Comparison of ENCODE assay signal across 8 cellular contexts in the genomic region with DNA sequence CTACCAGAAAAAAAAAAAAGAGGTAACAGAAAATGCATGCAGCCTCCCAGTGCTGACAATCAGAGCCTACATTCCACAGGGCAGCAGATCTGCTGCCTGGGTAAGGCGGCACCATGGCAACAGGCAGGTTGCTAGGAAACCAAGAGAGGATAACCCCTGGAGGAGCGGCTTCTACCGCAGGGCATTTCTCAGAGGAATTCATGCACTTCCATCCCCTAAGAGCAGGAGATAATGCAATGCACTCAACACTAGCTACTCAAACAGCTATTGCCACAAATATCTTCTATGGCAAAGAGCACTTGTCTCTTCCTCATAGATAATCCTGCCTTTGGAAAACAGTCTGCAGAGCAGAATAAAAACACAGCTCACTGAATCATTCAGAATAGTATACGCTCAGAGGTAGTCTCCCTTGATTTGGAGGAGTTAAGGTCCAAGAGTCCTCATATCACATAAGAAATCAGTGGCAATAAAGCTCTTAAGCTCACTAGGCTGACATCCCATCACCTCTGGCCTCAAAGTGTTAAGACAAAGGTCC. TPM values are rescaled to one million over a fixed set of nuclear protein-coding genes. Genes with fewer than 3 reads are reported as not detected.
DNase-seq lines count a peak whose midpoint lies in the region; ATAC-seq and TF ChIP-seq lines count a peak whose summit lies in the region.

No MANE protein-coding gene starts in this region.

- ATAC-seq in heart right ventricle (peak in 6 of 8 donors; percentile 48 to 61 (median 54)), HG03139 (IDR thresholded peaks at IDR 0.05; ENCODE audit: unreplicated experiment) (no peak)

- no peaks in the 10 kb centered on the region for H3K27me3 Mint-ChIP-seq in Calu3 (ENCODE audit: unreplicated experiment)

- peak overlapping the region in 5 of 10 donors; percentile 15 to 85 (median 39) for H3K27ac ChIP-seq in heart right ventricle
- peak overlapping the region; percentile 3 for H3K27ac ChIP-seq in rectal smooth muscle tissue (ENCODE audit: low read depth, low read length)

- H3K27ac Mint-ChIP-seq in Calu3 (ENCODE audit: unreplicated experiment): peak overlapping the region; percentile 17

- CTCF ChIA-PET in Calu3 (lab: Charles Lee): interaction anchor here (0.7 to 1.2 kb wide), 3 partner anchors 58 to 497 kb away, joined by 3 to 6 read pairs (median 3); no protein-coding TSS in a partner anchor

- H3K36me3 Mint-ChIP-seq in Calu3 (ENCODE audit: insufficient read depth, unreplicated experiment): peaks cover 13% of the 10 kb centered on the region

- H3K27me3 ChIP-seq in adipocyte (replicated peaks; ENCODE audit: control insufficient read depth, insufficient read depth, low read length) (no peaks in the 10 kb centered on the region), heart right ventricle (no peaks in the 10 kb centered on the region), rectal smooth muscle tissue (ENCODE audit: control insufficient read depth, insufficient read depth, low read length) (no peaks in the 10 kb centered on the region)

- H3K4me3 ChIP-seq in adipocyte (ENCODE audit: low read length): peak overlapping the region; percentile 52
- H3K4me3 ChIP-seq in heart right ventricle: no peak overlapping the region
- H3K4me3 ChIP-seq in rectal smooth muscle tissue (ENCODE audit: low read length): no peak overlapping the region

- no peaks in the 10 kb centered on the region for H3K9me3 ChIP-seq in adipocyte (ENCODE audit: control insufficient read depth, low read length)
- H3K9me3 ChIP-seq in heart right ventricle: no peaks in the 10 kb centered on the region

- peaks cover 50% of the 10 kb centered on the region for H3K4me1 Mint-ChIP-seq in Calu3 (ENCODE audit: low read depth, unreplicated experiment)

- H3K36me3 ChIP-seq in adipocyte (ENCODE audit: control insufficient read depth, insufficient read depth, low read length, severe bottlenecking) (peaks cover 14% of the 10 kb centered on the region), heart right ventricle (peaks cover 0 to 39% (median 0%) of the 10 kb centered on the region in 9 donors), rectal smooth muscle tissue (ENCODE audit: control insufficient read depth, insufficient read depth, low read length) (no peaks in the 10 kb centered on the region)

- no TSS peak for BruUV-seq in Calu3 (replicated peaks; lab: Mats Ljungman, UMichigan)

- H3K4me3 Mint-ChIP-seq in Calu3 (ENCODE audit: low read depth, unreplicated experiment): no peak overlapping the region

- peak overlapping the region; percentile 44 for H3K9ac ChIP-seq in adipocyte (ENCODE audit: low read length)
- no peak overlapping the region for H3K9ac ChIP-seq in rectal smooth muscle tissue (ENCODE audit: low read length)

- no peaks in the 10 kb centered on the region for H3K9me3 Mint-ChIP-seq in Calu3 (ENCODE audit: low read depth, unreplicated experiment)

- TF ChIP-seq CTCF in Calu3 (IDR thresholded peaks at IDR 0.05; ENCODE audit: unreplicated experiment) (no peak), heart right ventricle (IDR thresholded peaks at IDR 0.05) (no peak)

- H3K4me1 ChIP-seq in adipocyte (ENCODE audit: control insufficient read depth, insufficient read depth, low read length) (peaks cover 76% of the 10 kb centered on the region), heart right ventricle (peaks cover 41 to 100% (median 92%) of the 10 kb centered on the region in 9 donors), rectal smooth muscle tissue (ENCODE audit: control insufficient read depth, insufficient read depth, low read length) (peaks cover 32% of the 10 kb centered on the region)

- WGBS in heart right ventricle, 2 donors: 19% methylated on average over 4 of the region's 4 CpGs

- intact Hi-C loops in Calu3 (cut with micrococcal nuclease; ENCODE audit: unreplicated experiment): no loop called here
- intact Hi-C loops in heart right ventricle (cut with DNase I): no loop called here

- DNase-seq in Calu3 (peak; percentile 82), NCI-H1417 treated with DMSO at 0.1 percent for 48 hours (lab: John Stamatoyannopoulos, UW) (peak; percentile 3), adipocyte (ENCODE audit: low read depth) (peak; percentile 95), heart right ventricle (peak; percentile 58 to 76), SKM-1 (lab: John Stamatoyannopoulos, UW; ENCODE audit: unreplicated experiment) (no peak), activated gamma-delta T cell (lab: John Stamatoyannopoulos, UW) (no peak)

RNA-seq across cellular contexts. Expression of gene PSAP, which starts 10.8 kb away (rescaled TPM):
- total RNA-seq in Calu3 (2022) (840 and 1,050 TPM in 2 replicates), heart right ventricle (1,000 to 10,000 TPM; 1,446 to 2,078 (median 1,666) TPM)
- polyA plus RNA-seq in heart right ventricle: 100 to 1,000 TPM; 443 to 780 TPM

Comparison
In these comparisons a context has a peak if more than half of its experiments do, and no peak if none do; other contexts are left out.
1. DNase-seq: peak in Calu3 (single experiment), NCI-H1417 treated with DMSO at 0.1 percent for 48 hours (single experiment), adipocyte (single experiment) and heart right ventricle (2 of 2); none in SKM-1 (single experiment) and activated gamma-delta T cell (single experiment).